Comparison of ENCODE assay signal across 35 cellular contexts in the genomic region with DNA sequence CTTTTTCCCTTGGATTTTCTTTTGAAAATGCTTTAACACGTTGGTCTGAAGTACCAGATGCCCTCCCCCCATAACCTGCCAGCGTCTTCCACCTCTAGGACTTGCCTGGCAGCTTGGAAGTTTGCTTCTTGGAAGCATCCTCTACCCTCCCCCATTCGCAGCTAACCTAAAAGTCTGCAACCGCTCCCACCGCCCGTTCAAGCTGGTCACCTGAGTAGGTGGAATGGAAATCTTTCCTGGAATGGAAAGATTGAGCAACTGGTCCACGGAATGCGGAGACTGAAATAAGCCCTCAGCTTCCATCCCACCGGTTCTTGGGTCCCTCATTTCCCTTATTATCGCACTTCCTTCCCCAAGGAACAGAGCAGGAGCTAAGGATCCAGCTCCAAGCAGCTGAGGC. TPM values are rescaled to one million over a fixed set of nuclear protein-coding genes. Genes with fewer than 3 reads are reported as not detected.
A peak's percentile ranks its signal among the peaks of the same experiment; 100 is the strongest.
DNase-seq lines count a peak whose midpoint lies in the region; ATAC-seq and TF ChIP-seq lines count a peak whose summit lies in the region.
"Had no signal": no experiment of that assay in that cellular context is flagged by ENCODE, and none has a peak within 500 bp of the region (broad histone marks: within the 10 kb centered on the region; RNA-seq: fewer than 3 reads in every experiment).

No MANE protein-coding gene starts in this region.

- POLR2A ChIA-PET in CD8-positive, alpha-beta memory T cell (lab: Charles Lee), result no interaction called here

- H3K27me3 Mint-ChIP-seq in CD8-positive, alpha-beta memory T cell, result no peaks in the 10 kb centered on the region
- H3K27me3 Mint-ChIP-seq in neural progenitor cell (ENCODE audit: insufficient read depth, low read depth) (peaks cover 13% of the 10 kb centered on the region), type B pancreatic cell (peaks cover 5% of the 10 kb centered on the region)
- H3K27me3 Mint-ChIP-seq: activated B cell treated with CpG ODN at 0.5 μM for 24 hours; activated CD4-positive, alpha-beta T cell treated with anti-CD3 and anti-CD28 coated beads, Interleukin-2, amount 10 ng/mL, durations not matched to agents 7 days and 5 days; stimulated activated naive CD8-positive, alpha-beta T cell treated with anti-CD3 and anti-CD28 coated beads, Interleukin-15, Interleukin-2, amounts not matched to agents 100 ng/mL and 50 ng/mL, for 24 hours had no signal

- TF ChIP-seq CTCF in neural progenitor cell (IDR thresholded peaks at IDR 0.05) (no peak), type B pancreatic cell (conservative IDR thresholded peaks at IDR 0.05) (no peak)

- 35% methylated on average over 10 of the region's 10 CpGs for WGBS in HUES64

- H3K4me2 ChIP-seq in neural progenitor cell, result peak overlapping the region; percentile 77
- H3K4me2 ChIP-seq: smooth muscle cell had no signal

- CTCF ChIA-PET in CD8-positive, alpha-beta memory T cell (lab: Charles Lee), result no interaction called here

- H3K4me3 ChIP-seq in CD8-positive, alpha-beta memory T cell (ENCODE audit: low read length), result no peak overlapping the region
- peak overlapping the region; percentile 30; the same call in 1 of the 2 replicates for H3K4me3 ChIP-seq in HUES64 (ENCODE audit: low read length)
- peak overlapping the region; percentile 25 for H3K4me3 ChIP-seq in iPS-18a (ENCODE audit: low read length)
- H3K4me3 ChIP-seq in neural progenitor cell, result peak overlapping the region; percentile 26
- H3K4me3 ChIP-seq: GM23248, heart right ventricle, SK-N-MC, smooth muscle cell, testis, vagina had no signal

- peaks cover 17% of the 10 kb centered on the region for H4K20me1 ChIP-seq in neural progenitor cell (ENCODE audit: low read depth)

- H3K27ac Mint-ChIP-seq in CD8-positive, alpha-beta memory T cell, result peak overlapping the region in 1 of 8 donors; percentile 45
- H3K27ac Mint-ChIP-seq in neural progenitor cell (peak overlapping the region; percentile 79), type B pancreatic cell (no peak overlapping the region)
- H3K27ac Mint-ChIP-seq: activated B cell treated with CpG ODN at 0.5 μM for 24 hours; activated CD4-positive, alpha-beta T cell treated with anti-CD3 and anti-CD28 coated beads, Interleukin-2, amount 10 ng/mL, durations not matched to agents 7 days and 5 days; stimulated activated naive CD8-positive, alpha-beta T cell treated with anti-CD3 and anti-CD28 coated beads, Interleukin-15, Interleukin-2, amounts not matched to agents 100 ng/mL and 50 ng/mL, for 24 hours had no signal

- no peak overlapping the region for H3K4me3 Mint-ChIP-seq in CD8-positive, alpha-beta memory T cell
- H3K4me3 Mint-ChIP-seq in neural progenitor cell (no peak overlapping the region), type B pancreatic cell (no peak overlapping the region)
- H3K4me3 Mint-ChIP-seq: activated B cell treated with CpG ODN at 0.5 μM for 24 hours; activated CD4-positive, alpha-beta T cell treated with anti-CD3 and anti-CD28 coated beads, Interleukin-2, amount 10 ng/mL, durations not matched to agents 7 days and 5 days; stimulated activated naive CD8-positive, alpha-beta T cell treated with anti-CD3 and anti-CD28 coated beads, Interleukin-15, Interleukin-2, amounts not matched to agents 100 ng/mL and 50 ng/mL, for 24 hours had no signal

- H3K36me3 Mint-ChIP-seq in CD8-positive, alpha-beta memory T cell, result peaks cover 0 to 3% (median 2%) of the 10 kb centered on the region in 3 donors
- H3K36me3 Mint-ChIP-seq in neural progenitor cell (peaks cover 9% of the 10 kb centered on the region), type B pancreatic cell (peaks cover under 1% of the 10 kb centered on the region)

- peaks cover 71% of the 10 kb centered on the region for H3K4me1 ChIP-seq in CD8-positive, alpha-beta memory T cell (ENCODE audit: insufficient read depth, low read length)
- H3K4me1 ChIP-seq in HUES64 (ENCODE audit: insufficient read depth, low read length), result peaks cover 57% of the 10 kb centered on the region
- H3K4me1 ChIP-seq in iPS-18a (ENCODE audit: control insufficient read depth, low read depth, low read length), result peaks cover 35% of the 10 kb centered on the region
- peaks cover 63% of the 10 kb centered on the region for H3K4me1 ChIP-seq in neural progenitor cell
- H3K4me1 ChIP-seq: BE2C, testis, vagina had no signal

- H3K9ac ChIP-seq in HUES64 (ENCODE audit: low read depth, low read length) (peak overlapping the region; percentile 15), iPS-18a (ENCODE audit: low read length) (peak overlapping the region; percentile 7), neural progenitor cell (no peak overlapping the region)
- H3K9ac ChIP-seq: GM23248 had no signal

- H2AFZ ChIP-seq in neural progenitor cell (replicated peaks), result no peak overlapping the region
- H2AFZ ChIP-seq: GM23248 had no signal

- H3K9me3 ChIP-seq in CD8-positive, alpha-beta memory T cell (ENCODE audit: low read length), result no peaks in the 10 kb centered on the region
- no peaks in the 10 kb centered on the region for H3K9me3 ChIP-seq in HUES64 (ENCODE audit: insufficient read depth, low read depth, low read length)
- no peaks in the 10 kb centered on the region for H3K9me3 ChIP-seq in iPS-18a (ENCODE audit: control insufficient read depth, low read depth, low read length)
- no peaks in the 10 kb centered on the region for H3K9me3 ChIP-seq in neural progenitor cell (ENCODE audit: low read depth)
- H3K9me3 ChIP-seq: BE2C, heart right ventricle, testis, vagina had no signal

- DNase-seq in CD8-positive, alpha-beta memory T cell, result no peak
- DNase-seq in neural progenitor cell (ENCODE audit: low spot score) (no peak), type B pancreatic cell (ENCODE audit: extremely low spot score, unreplicated experiment) (no peak)
- DNase-seq: activated B cell treated with CpG ODN at 0.5 μM for 24 hours; activated CD4-positive, alpha-beta T cell treated with anti-CD3 and anti-CD28 coated beads, Interleukin-2, amount 10 ng/mL, durations not matched to agents 7 days and 5 days; activated naive CD4-positive, alpha-beta T cell; activated T-cell treated with anti-CD3 and anti-CD28 coated beads, Interleukin-2, amount 50 U/mL, for 1 hour; BE2C; central memory CD4-positive, alpha-beta T cell; DMS79; foreskin melanocyte; GDM1; GM23248; heart right ventricle; Kasumi-1; left cardiac atrium; mammary epithelial cell; MV-4-11; NCI-H1436; NCI-H2081 treated with DMSO at 0.1 percent for 48 hours; NCI-H226; NCI-H69; PC-3; right cardiac atrium; stimulated activated CD4-positive, alpha-beta T cell treated with anti-CD3 and anti-CD28 coated beads, Interleukin-1b, Interleukin-23, amount 100 ng/mL, for 48 hours; T-helper 1 cell; testis had no signal

- peaks cover 52% of the 10 kb centered on the region for H3F3A ChIP-seq in neural progenitor cell (ENCODE audit: low read depth)

- peaks cover 64% of the 10 kb centered on the region for H3K79me2 ChIP-seq in neural progenitor cell (ENCODE audit: low read depth)

- no peaks in the 10 kb centered on the region for H3K27me3 ChIP-seq in CD8-positive, alpha-beta memory T cell (ENCODE audit: insufficient read depth, low read length, poor library complexity, severe bottlenecking)
- H3K27me3 ChIP-seq in HUES64 (ENCODE audit: insufficient read depth, low read length), result no peaks in the 10 kb centered on the region; the same call in 1 of the 2 replicates
- H3K27me3 ChIP-seq in iPS-18a (ENCODE audit: control insufficient read depth, insufficient read depth, low read length), result no peaks in the 10 kb centered on the region
- no peaks in the 10 kb centered on the region for H3K27me3 ChIP-seq in neural progenitor cell
- H3K27me3 ChIP-seq: BE2C, heart right ventricle, testis, vagina had no signal

- H3K9me3 Mint-ChIP-seq in CD8-positive, alpha-beta memory T cell, result no peaks in the 10 kb centered on the region
- H3K9me3 Mint-ChIP-seq in neural progenitor cell (peaks cover 3% of the 10 kb centered on the region), type B pancreatic cell (peaks cover 4% of the 10 kb centered on the region)
- H3K9me3 Mint-ChIP-seq: activated B cell treated with CpG ODN at 0.5 μM for 24 hours; activated CD4-positive, alpha-beta T cell treated with anti-CD3 and anti-CD28 coated beads, Interleukin-2, amount 10 ng/mL, durations not matched to agents 7 days and 5 days; stimulated activated naive CD8-positive, alpha-beta T cell treated with anti-CD3 and anti-CD28 coated beads, Interleukin-15, Interleukin-2, amounts not matched to agents 100 ng/mL and 50 ng/mL, for 24 hours had no signal

- peaks cover 77 to 96% (median 93%) of the 10 kb centered on the region in 3 donors for H3K4me1 Mint-ChIP-seq in CD8-positive, alpha-beta memory T cell
- H3K4me1 Mint-ChIP-seq in neural progenitor cell (peaks cover 57% of the 10 kb centered on the region), type B pancreatic cell (ENCODE audit: unreplicated experiment) (peaks cover 18% of the 10 kb centered on the region)

- peak overlapping the region; percentile 4 for H3K27ac ChIP-seq in CD8-positive, alpha-beta memory T cell (ENCODE audit: low read depth, low read length)
- H3K27ac ChIP-seq in HUES64 (ENCODE audit: low read depth, low read length) (peak overlapping the region; percentile 84; the same call in 1 of the 2 replicates), iPS-18a (ENCODE audit: low read length) (no peak overlapping the region), neural progenitor cell (peak overlapping the region; percentile 92)
- H3K27ac ChIP-seq: SK-N-MC, testis, vagina had no signal

- H3K36me3 ChIP-seq in CD8-positive, alpha-beta memory T cell (ENCODE audit: insufficient read depth, low read length), result no peaks in the 10 kb centered on the region
- no peaks in the 10 kb centered on the region for H3K36me3 ChIP-seq in HUES64 (ENCODE audit: insufficient read depth, low read length)
- H3K36me3 ChIP-seq in iPS-18a (ENCODE audit: control insufficient read depth, low read depth, low read length), result no peaks in the 10 kb centered on the region
- no peaks in the 10 kb centered on the region for H3K36me3 ChIP-seq in neural progenitor cell
- H3K36me3 ChIP-seq: BE2C, heart right ventricle, vagina had no signal

- ATAC-seq in HG03565 (IDR thresholded peaks at IDR 0.05; ENCODE audit: unreplicated experiment), result no peak
- ATAC-seq in HG03469 (IDR thresholded peaks at IDR 0.05; ENCODE audit: unreplicated experiment), result no peak
- ATAC-seq: heart right ventricle, left cardiac atrium, PC-3, right cardiac atrium had no signal

RNA-seq across cellular contexts. Expression of a gene that starts 31.4 kb away (rescaled TPM):
- total RNA-seq in CD8-positive, alpha-beta memory T cell, result 1 to 10 TPM; 5.5 to 6.0 TPM
- polyA plus RNA-seq in CD8-positive, alpha-beta memory T cell, result 11.0 TPM
- polyA plus RNA-seq in HUES64 (2013, experiment 1 of 2), result 5.8 TPM
- 5.2 TPM for polyA plus RNA-seq in HUES64 (2013, experiment 2 of 2)
- 21.2 and 21.5 TPM in 2 replicates for total RNA-seq in neural progenitor cell (ENCODE audit: low replicate concordance)
- total RNA-seq in type B pancreatic cell (ENCODE audit: low replicate concordance), result 6.6 and 12.9 TPM in 2 replicates
